ENCODE assay signal across 8 cellular contexts in genomic region chr3:178001670-178002101, GRCh38.
DNase-seq lines count a peak whose midpoint lies in the region; ATAC-seq, FAIRE-seq and TF ChIP-seq lines count a peak whose summit lies in the region.

No MANE protein-coding gene starts in this region.

- peak; percentile 74 for FAIRE-seq in GM12892 (lab: Jason Lieb, UNC)

- peak overlapping the region; percentile 22 to 40 for H3K4me3 Mint-ChIP-seq in effector memory CD8-positive, alpha-beta T cell

- DNase-seq in GM12892 (ENCODE audit: insufficient read length): no peak
- peak; percentile 87 for DNase-seq in KBM-7
- DNase-seq in effector memory CD8-positive, alpha-beta T cell: no peak
- DNase-seq in T1000 (lab: John Stamatoyannopoulos, UW): no peak
- no peak for DNase-seq in NCI-H1417 treated with DMSO at 0.1 percent for 48 hours (lab: John Stamatoyannopoulos, UW)
- DNase-seq in NCI-H774 (lab: John Stamatoyannopoulos, UW): no peak
- no peak for DNase-seq in NCI-H1092 (lab: John Stamatoyannopoulos, UW)

- no peaks in the 10 kb centered on the region for H3K27me3 Mint-ChIP-seq in effector memory CD8-positive, alpha-beta T cell

- no peak for TF ChIP-seq POLR2A in GM12892 (IDR thresholded peaks at IDR 0.05; ENCODE audit: low read depth, low read length)

- in situ Hi-C loops in KBM-7 (cut with MboI; ENCODE audit: low pct_unique_long_range_greater_than_20kb, low sequenced_read_pairs): no loop called here

- no peaks in the 10 kb centered on the region for H3K36me3 Mint-ChIP-seq in effector memory CD8-positive, alpha-beta T cell (ENCODE audit: insufficient read depth)

- H3K4me1 Mint-ChIP-seq in effector memory CD8-positive, alpha-beta T cell (ENCODE audit: low read depth in 2 of 2): peaks cover 23 to 24% of the 10 kb centered on the region in 2 donors

- peaks cover 4 to 7% of the 10 kb centered on the region in 2 donors for H3K9me3 Mint-ChIP-seq in effector memory CD8-positive, alpha-beta T cell

- H3K27ac Mint-ChIP-seq in effector memory CD8-positive, alpha-beta T cell: peak overlapping the region; percentile 49 to 83

- ATAC-seq in GM21528 (IDR thresholded peaks at IDR 0.05; ENCODE audit: low FRiP score, unreplicated experiment): peak; percentile 94
- ATAC-seq in effector memory CD8-positive, alpha-beta T cell (replicated peaks): peak; percentile 48
